ENCODE assay signal across 21 cellular contexts in genomic region chr10:5598085-5598690, GRCh38.
DNase-seq lines count a peak whose midpoint lies in the region; ATAC-seq and TF ChIP-seq lines count a peak whose summit lies in the region.
"Had no signal": no experiment of that assay in that cellular context is flagged by ENCODE, and none has a peak within 500 bp of the region (broad histone marks: within the 10 kb centered on the region; RNA-seq: fewer than 3 reads in every experiment).

No MANE protein-coding gene starts in this region.

- H3K4me2 ChIP-seq in mammary epithelial cell (ENCODE audit: insufficient read depth, low read depth, low read length), result no peak overlapping the region

- CTCF ChIA-PET in mammary epithelial cell (lab: Charles Lee; ENCODE audit: low non-redundant PET), result no interaction called here
- CTCF ChIA-PET in MCF 10A (lab: Yijun Ruan, JAX), result interaction anchor here (0.6 kb wide), 1 partner anchor 659 kb away, joined by 3 read pairs; no protein-coding TSS in a partner anchor

- H3K36me3 Mint-ChIP-seq in MCF 10A (ENCODE audit: insufficient read depth, unreplicated experiment) (no peaks in the 10 kb centered on the region), nephron (ENCODE audit: low read depth) (no peaks in the 10 kb centered on the region)
- H3K36me3 Mint-ChIP-seq: CD4-positive, CD25-positive, alpha-beta regulatory T cell had no signal

- TF ChIP-seq CTCF in mammary epithelial cell (conservative IDR thresholded peaks at IDR 0.05 in 1 of 2, IDR thresholded peaks at IDR 0.05 in 1 of 2; ENCODE audit: extremely low read depth in 1 of 2, insufficient read depth in 1 of 2, low read depth in 1 of 2, low read length in 2 of 2), result no peak
- TF ChIP-seq CTCF in MCF 10A (IDR thresholded peaks at IDR 0.05; ENCODE audit: unreplicated experiment), result no peak
- no peak for TF ChIP-seq CTCF in ascending aorta (IDR thresholded peaks at IDR 0.05)
- TF ChIP-seq CTCF in nephron (IDR thresholded peaks at IDR 0.05; ENCODE audit: unreplicated experiment in 3 of 3), result no peak

- BruUV-seq in mammary epithelial cell (replicated peaks; lab: Mats Ljungman, UMichigan), result no TSS peak
- no TSS peak for BruUV-seq in MCF 10A (replicated peaks; lab: Mats Ljungman, UMichigan)

- DNase-seq in mammary epithelial cell (no peak), MCF 10A (ENCODE audit: unreplicated experiment) (no peak), ascending aorta (ENCODE audit: low spot score in 2 of 2) (no peak), NCI-H1092 treated with DMSO at 0.1 percent for 48 hours (lab: John Stamatoyannopoulos, UW) (no peak), sciatic nerve (ENCODE audit: low spot score) (no peak)
- no peak for DNase-seq in activated CD4-positive, CD25-positive, alpha-beta regulatory T cell treated with anti-CD3 and anti-CD28 coated beads, Interleukin-2, amount 50 U/mL, for 72 hours
- DNase-seq: BE2C; CD4-positive, CD25-positive, alpha-beta regulatory T cell; COR-L47; GF-D8; GM23248; KG1; MV-4-11; NCI-H1417; NCI-H187 treated with DMSO at 0.1 percent for 48 hours; NCI-H2227 treated with DMSO at 0.1 percent for 48 hours; NCI-H510A treated with DMSO at 0.1 percent for 48 hours had no signal

- H3K27me3 Mint-ChIP-seq in MCF 10A (ENCODE audit: insufficient read depth, unreplicated experiment) (no peaks in the 10 kb centered on the region), nephron (ENCODE audit: low read depth) (peaks cover 6% of the 10 kb centered on the region)

- H3K9me3 Mint-ChIP-seq in MCF 10A (ENCODE audit: unreplicated experiment) (no peaks in the 10 kb centered on the region), nephron (no peaks in the 10 kb centered on the region)

- H3K4me1 Mint-ChIP-seq in MCF 10A (ENCODE audit: insufficient read depth, unreplicated experiment) (peaks cover 25% of the 10 kb centered on the region), nephron (peaks cover 39% of the 10 kb centered on the region)
- H3K4me1 Mint-ChIP-seq: CD4-positive, CD25-positive, alpha-beta regulatory T cell had no signal

- ATAC-seq in sciatic nerve (no peak), HG03565 (IDR thresholded peaks at IDR 0.05; ENCODE audit: unreplicated experiment) (no peak)

- peaks cover 16% of the 10 kb centered on the region for H3K79me2 ChIP-seq in mammary epithelial cell (ENCODE audit: insufficient read depth, low read length)

- H3K4me3 ChIP-seq in mammary epithelial cell (replicated peaks in 1 of 3; ENCODE audit: insufficient read depth in 1 of 3, low read depth in 2 of 3, low read length in 3 of 3) (no peak overlapping the region), ascending aorta (no peak overlapping the region)
- H3K4me3 ChIP-seq: GM23248, HAP-1 had no signal

- H3K9me3 ChIP-seq in mammary epithelial cell (replicated peaks; ENCODE audit: insufficient read depth, low read length) (no peaks in the 10 kb centered on the region), ascending aorta (no peaks in the 10 kb centered on the region)
- H3K9me3 ChIP-seq: BE2C, HAP-1 had no signal

- H3K36me3 ChIP-seq in mammary epithelial cell (ENCODE audit: insufficient read depth, low read length) (no peaks in the 10 kb centered on the region), ascending aorta (no peaks in the 10 kb centered on the region)
- H3K36me3 ChIP-seq: BE2C, HAP-1 had no signal

- H3K27me3 ChIP-seq in mammary epithelial cell (ENCODE audit: insufficient read depth, low read length) (no peaks in the 10 kb centered on the region), ascending aorta (no peaks in the 10 kb centered on the region)
- H3K27me3 ChIP-seq: BE2C had no signal

- no peaks in the 10 kb centered on the region for H4K20me1 ChIP-seq in mammary epithelial cell (ENCODE audit: insufficient read depth, low read length)

- no peak overlapping the region for H2AFZ ChIP-seq in mammary epithelial cell (ENCODE audit: low read depth, low read length)
- H2AFZ ChIP-seq: GM23248 had no signal

- intact Hi-C loops in mammary epithelial cell (cut with micrococcal nuclease), result no loop called here
- intact Hi-C loops in MCF 10A (cut with micrococcal nuclease), result no loop called here
- intact Hi-C loops in ascending aorta (cut with DNase I), result no loop called here
- intact Hi-C loops in sciatic nerve (cut with DNase I), result no loop called here

- H3K27ac ChIP-seq in mammary epithelial cell (ENCODE audit: insufficient read depth, low read depth, low read length) (peak overlapping the region; percentile 90), ascending aorta (peak overlapping the region; percentile 84 to 88)
- H3K27ac ChIP-seq: 22Rv1 had no signal

- no peak overlapping the region for H3K9ac ChIP-seq in mammary epithelial cell (ENCODE audit: insufficient read depth, low read length)

- WGBS in mammary epithelial cell (ENCODE audit: low coverage, missing lambda C conversion rate), result 92% methylated on average over 10 of the region's 11 CpGs

- H3K27ac Mint-ChIP-seq in MCF 10A (ENCODE audit: low read depth, unreplicated experiment), result no peak overlapping the region
- H3K27ac Mint-ChIP-seq in nephron, result peak overlapping the region; percentile 1 to 74 (median 33)

- POLR2A ChIA-PET in MCF 10A (lab: Yijun Ruan, JAX), result interaction anchor here (1.1 to 7.2 kb wide), 2 partner anchors 13 to 64 kb away, joined by 3 to 55 read pairs; no protein-coding TSS in a partner anchor

- dilution Hi-C loops in mammary epithelial cell (cut with HindIII; ENCODE audit: low sequenced_read_pairs), result loop anchor here (5.0 to 25.0 kb wide), 2 partner anchors 34 to 911 kb away; no protein-coding TSS in a partner anchor

- H3K4me3 Mint-ChIP-seq in MCF 10A (ENCODE audit: unreplicated experiment) (no peak overlapping the region), nephron (no peak overlapping the region)
- H3K4me3 Mint-ChIP-seq: CD4-positive, CD25-positive, alpha-beta regulatory T cell had no signal

- H3K4me1 ChIP-seq in mammary epithelial cell (ENCODE audit: insufficient read depth, low read length), result peaks cover 31% of the 10 kb centered on the region
- peaks cover 16 to 50% of the 10 kb centered on the region in 2 donors for H3K4me1 ChIP-seq in ascending aorta
- H3K4me1 ChIP-seq: HAP-1 had no signal

- in situ Hi-C loops in mammary epithelial cell (cut with MboI; ENCODE audit: low sequenced_read_pairs in 2 of 2), result no loop called here
